20 cellular contexts compared by ENCODE assay signal in genomic region chr10:49442863-49443262, GRCh38. TPM values are rescaled to one million over a fixed set of nuclear protein-coding genes. Genes with fewer than 3 reads are reported as not detected.
DNase-seq lines count a peak whose midpoint lies in the region; ATAC-seq, FAIRE-seq and TF ChIP-seq lines count a peak whose summit lies in the region.
"Had no signal": no experiment of that assay in that cellular context is flagged by ENCODE, and none has a peak within 500 bp of the region (broad histone marks: within the 10 kb centered on the region; RNA-seq: fewer than 3 reads in every experiment).

No MANE protein-coding gene starts in this region.

- peaks cover 20% of the 10 kb centered on the region for H3K4me1 ChIP-seq in CD8-positive, alpha-beta T cell (ENCODE audit: insufficient read depth, low read length)
- H3K4me1 ChIP-seq in DND-41 (ENCODE audit: insufficient read depth, low read length) (peaks cover 18% of the 10 kb centered on the region), kidney (ENCODE audit: control insufficient read depth in 1 of 2, insufficient read depth in 1 of 2, low read depth in 1 of 2, low read length in 2 of 2) (peaks cover 0 to 5% of the 10 kb centered on the region in 2 donors)

- no peak for FAIRE-seq in kidney (lab: Jason Lieb, UNC)
- FAIRE-seq: GM12878, GM19239, H1 had no signal

- H3K79me2 ChIP-seq in DND-41 (ENCODE audit: insufficient read depth, low read length): no peaks in the 10 kb centered on the region

- H3K27ac Mint-ChIP-seq in CD8-positive, alpha-beta T cell: no peak overlapping the region
- H3K27ac Mint-ChIP-seq in central memory CD8-positive, alpha-beta T cell (ENCODE audit: low read depth): peak overlapping the region; percentile 77
- H3K27ac Mint-ChIP-seq: CD4-positive, alpha-beta memory T cell had no signal

- POLR2A ChIA-PET in CD8-positive, alpha-beta T cell (lab: Charles Lee): no interaction called here

- H3K36me3 ChIP-seq in CD8-positive, alpha-beta T cell (ENCODE audit: insufficient read depth, low read length): no peaks in the 10 kb centered on the region
- H3K36me3 ChIP-seq in DND-41 (ENCODE audit: insufficient read depth, low read length): no peaks in the 10 kb centered on the region
- H3K36me3 ChIP-seq in kidney (ENCODE audit: control insufficient read depth in 1 of 2, insufficient read depth in 2 of 2, low read length in 2 of 2): no peaks in the 10 kb centered on the region

- H3K9me3 Mint-ChIP-seq in CD8-positive, alpha-beta T cell: peaks cover 2% of the 10 kb centered on the region
- no peaks in the 10 kb centered on the region for H3K9me3 Mint-ChIP-seq in central memory CD8-positive, alpha-beta T cell

- H3K27ac ChIP-seq in CD8-positive, alpha-beta T cell (ENCODE audit: low read depth, low read length): no peak overlapping the region
- H3K27ac ChIP-seq in DND-41 (ENCODE audit: low read length) (no peak overlapping the region), kidney (ENCODE audit: low read depth in 2 of 2, low read length in 2 of 2) (no peak overlapping the region)
- H3K27ac ChIP-seq: GM23248 had no signal

- no peaks in the 10 kb centered on the region for H3K27me3 ChIP-seq in CD8-positive, alpha-beta T cell (ENCODE audit: insufficient read depth, low read length)
- no peaks in the 10 kb centered on the region for H3K27me3 ChIP-seq in DND-41 (ENCODE audit: insufficient read depth, low read length, poor library complexity)

- DNase-seq in CD8-positive, alpha-beta T cell: no peak
- DNase-seq in DND-41 (peak; percentile 33), mucosa of gallbladder (ENCODE audit: low spot score) (no peak), NCI-H1417 treated with DMSO at 0.1 percent for 48 hours (lab: John Stamatoyannopoulos, UW) (no peak), kidney (no peak)
- DNase-seq in central memory CD8-positive, alpha-beta T cell (ENCODE audit: low spot score in 2 of 2): no peak
- DNase-seq: C1 segment of cervical spinal cord; Caco-2; CD4-positive, alpha-beta memory T cell; DMS153; EL; GDM1; GM23248; H7; HCEC 1CT had no signal

- no peaks in the 10 kb centered on the region for H3K9me3 ChIP-seq in CD8-positive, alpha-beta T cell (ENCODE audit: low read length)
- H3K9me3 ChIP-seq in DND-41 (ENCODE audit: insufficient read depth, low read length, severe bottlenecking) (peaks cover 2% of the 10 kb centered on the region), kidney (ENCODE audit: control insufficient read depth in 1 of 2, low read length in 2 of 2) (no peaks in the 10 kb centered on the region)
- H3K9me3 ChIP-seq: Caco-2 had no signal

- H3K27me3 Mint-ChIP-seq in CD8-positive, alpha-beta T cell (ENCODE audit: low read depth): peaks cover 3% of the 10 kb centered on the region
- peaks cover 3% of the 10 kb centered on the region for H3K27me3 Mint-ChIP-seq in central memory CD8-positive, alpha-beta T cell

- H3K36me3 Mint-ChIP-seq in CD8-positive, alpha-beta T cell: no peaks in the 10 kb centered on the region
- peaks cover 7% of the 10 kb centered on the region for H3K36me3 Mint-ChIP-seq in central memory CD8-positive, alpha-beta T cell (ENCODE audit: insufficient read depth)
- H3K36me3 Mint-ChIP-seq: CD4-positive, alpha-beta memory T cell had no signal

- peaks cover 23% of the 10 kb centered on the region for H3K4me1 Mint-ChIP-seq in CD8-positive, alpha-beta T cell (ENCODE audit: low read depth)
- H3K4me1 Mint-ChIP-seq in central memory CD8-positive, alpha-beta T cell: peaks cover 15% of the 10 kb centered on the region

- H3K4me3 Mint-ChIP-seq in CD8-positive, alpha-beta T cell: no peak overlapping the region
- H3K4me3 Mint-ChIP-seq in central memory CD8-positive, alpha-beta T cell: no peak overlapping the region

- TF ChIP-seq CTCF in CD8-positive, alpha-beta T cell (IDR thresholded peaks at IDR 0.05): no peak
- no peak for TF ChIP-seq CTCF in DND-41 (IDR thresholded peaks at IDR 0.05; ENCODE audit: borderline replicate concordance, extremely low read depth, low read length, poor library complexity, severe bottlenecking)
- TF ChIP-seq CTCF in kidney (IDR thresholded peaks at IDR 0.05; ENCODE audit: borderline replicate concordance, extremely low read depth, insufficient read depth): no peak

- no peak overlapping the region for H2AFZ ChIP-seq in DND-41 (ENCODE audit: low read depth, low read length)
- H2AFZ ChIP-seq: GM23248 had no signal

- no peak overlapping the region for H3K4me2 ChIP-seq in DND-41 (ENCODE audit: insufficient read depth, low read length)

- CTCF ChIA-PET in CD8-positive, alpha-beta T cell (lab: Charles Lee): no interaction called here

- no peaks in the 10 kb centered on the region for H4K20me1 ChIP-seq in DND-41 (ENCODE audit: insufficient read depth, low read length)

- H3K9ac ChIP-seq in DND-41 (ENCODE audit: low read depth, low read length) (no peak overlapping the region), kidney (ENCODE audit: low read length in 2 of 2) (no peak overlapping the region)
- H3K9ac ChIP-seq: GM23248 had no signal

- intact Hi-C loops in CD8-positive, alpha-beta T cell (cut with DNase I, micrococcal nuclease): no loop called here
- intact Hi-C loops in kidney (cut with DNase I): no loop called here

- ATAC-seq in CD8-positive, alpha-beta T cell: peak; percentile 46
- peak; percentile 83 for ATAC-seq in DND-41 (ENCODE audit: insufficient read depth, low read depth)
- no peak for ATAC-seq in central memory CD8-positive, alpha-beta T cell (replicated peaks; ENCODE audit: extremely low read depth, poor library complexity, severe bottlenecking)
- ATAC-seq: GM12878 had no signal

- H3K4me3 ChIP-seq in CD8-positive, alpha-beta T cell (ENCODE audit: low read depth, low read length): no peak overlapping the region
- H3K4me3 ChIP-seq in DND-41 (ENCODE audit: low read depth in 1 of 2, low read length in 2 of 2) (no peak overlapping the region), kidney (ENCODE audit: low read length in 2 of 2) (no peak overlapping the region)
- H3K4me3 ChIP-seq: GM12878, GM23248 had no signal

RNA-seq across cellular contexts. Expression of gene DRGX, which starts 47.0 kb away (rescaled TPM):
- total RNA-seq in CD8-positive, alpha-beta T cell: not detected
- total RNA-seq in mucosa of gallbladder (not detected), kidney (not detected)
- polyA plus RNA-seq in kidney (ENCODE audit: insufficient read depth, low read depth, low replicate concordance): not detected
- total RNA-seq: A172; A673; Caco-2; CD4-positive, alpha-beta memory T cell; GM12878; GM23248; H1; H7 had no signal
- polyA plus RNA-seq: CD4-positive, alpha-beta memory T cell; GM12878; H1 had no signal
